Comparison of ENCODE assay signal across 9 cellular contexts in the genomic region with DNA sequence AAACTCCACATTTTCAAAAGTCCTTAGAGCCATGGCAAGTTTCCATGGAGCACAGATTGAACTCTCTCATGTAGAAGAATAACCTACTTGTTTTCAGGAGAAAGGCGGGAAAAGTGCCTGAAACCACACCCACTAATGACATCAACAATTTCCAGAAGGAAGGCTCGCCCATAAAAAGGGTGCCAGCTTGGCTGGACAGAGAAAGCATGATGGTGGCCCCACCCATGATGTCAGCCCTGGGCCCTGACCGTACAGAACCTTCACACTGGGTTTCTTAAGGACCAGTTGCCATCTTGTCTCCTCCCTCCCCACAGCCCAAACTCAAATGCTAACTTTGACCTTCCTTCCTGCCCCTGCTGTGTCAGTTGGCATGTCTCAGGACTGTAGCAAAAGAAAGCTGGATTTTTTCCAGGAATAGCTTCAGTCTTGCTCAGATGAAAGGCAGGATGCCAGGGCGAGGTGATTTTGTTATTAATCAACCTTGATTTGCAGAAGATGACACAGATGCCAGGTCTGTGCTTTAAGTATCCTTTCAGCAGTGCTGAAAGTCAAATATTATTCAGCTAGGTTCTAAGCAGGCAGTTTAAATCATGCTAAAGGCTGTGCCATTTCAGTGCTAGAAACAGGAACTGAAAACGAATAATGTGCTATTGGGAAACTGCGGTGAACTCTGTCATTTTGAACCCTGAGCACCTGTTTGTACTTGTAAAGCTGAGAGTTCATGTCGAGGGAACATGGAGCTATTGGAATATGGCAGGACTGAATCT.
DNase-seq lines count a peak whose midpoint lies in the region; ATAC-seq, FAIRE-seq and TF ChIP-seq lines count a peak whose summit lies in the region.
"Had no signal": no experiment of that assay in that cellular context is flagged by ENCODE, and none has a peak within 500 bp of the region (broad histone marks: within the 10 kb centered on the region; RNA-seq: fewer than 3 reads in every experiment).

No MANE protein-coding gene starts in this region.

- TF ChIP-seq CTCF in left ventricle myocardium inferior (IDR thresholded peaks at IDR 0.05; ENCODE audit: borderline replicate concordance) = no peak

- no peaks in the 10 kb centered on the region for H3K36me3 ChIP-seq in left ventricle myocardium inferior

- DNase-seq in NOMO-1 (lab: John Stamatoyannopoulos, UW; ENCODE audit: unreplicated experiment in 2 of 2) (peak; percentile 76 to 95), left ventricle myocardium inferior (peak; percentile 61), KG1 (lab: John Stamatoyannopoulos, UW) (no peak), GF-D8 (lab: John Stamatoyannopoulos, UW) (no peak), AG08395 (ENCODE audit: low spot score) (no peak), HTR-8/SVneo (ENCODE audit: insufficient read length, low spot score) (no peak)

- peak overlapping the region; percentile 67 for H3K27ac ChIP-seq in left ventricle myocardium inferior (replicated peaks)

- no peak for FAIRE-seq in HTR-8/SVneo (lab: Jason Lieb, UNC)
- FAIRE-seq: endometrium had no signal

- H3K4me3 ChIP-seq in left ventricle myocardium inferior = no peak overlapping the region

- H3K27me3 ChIP-seq in left ventricle myocardium inferior (ENCODE audit: low read depth) = no peaks in the 10 kb centered on the region

- H3K4me1 ChIP-seq in left ventricle myocardium inferior = peaks cover 30% of the 10 kb centered on the region

- ATAC-seq in GM18858 (IDR thresholded peaks at IDR 0.05; ENCODE audit: unreplicated experiment) = peak; percentile 86
- ATAC-seq in HG02642 (IDR thresholded peaks at IDR 0.05; ENCODE audit: poor library complexity, unreplicated experiment) = peak; percentile 89

- intact Hi-C loops in left ventricle myocardium inferior (cut with micrococcal nuclease) = no loop called here

- no peaks in the 10 kb centered on the region for H3K9me3 ChIP-seq in left ventricle myocardium inferior (replicated peaks)

Comparison
In these comparisons a context has a peak if more than half of its experiments do, and no peak if none do; other contexts are left out.
1. DNase-seq: peak in NOMO-1 (2 of 2) and left ventricle myocardium inferior (single experiment); none in KG1 (single experiment), GF-D8 (single experiment), AG08395 (single experiment) and HTR-8/SVneo (single experiment).